ENCODE assay signal across 13 cellular contexts in the genomic region with DNA sequence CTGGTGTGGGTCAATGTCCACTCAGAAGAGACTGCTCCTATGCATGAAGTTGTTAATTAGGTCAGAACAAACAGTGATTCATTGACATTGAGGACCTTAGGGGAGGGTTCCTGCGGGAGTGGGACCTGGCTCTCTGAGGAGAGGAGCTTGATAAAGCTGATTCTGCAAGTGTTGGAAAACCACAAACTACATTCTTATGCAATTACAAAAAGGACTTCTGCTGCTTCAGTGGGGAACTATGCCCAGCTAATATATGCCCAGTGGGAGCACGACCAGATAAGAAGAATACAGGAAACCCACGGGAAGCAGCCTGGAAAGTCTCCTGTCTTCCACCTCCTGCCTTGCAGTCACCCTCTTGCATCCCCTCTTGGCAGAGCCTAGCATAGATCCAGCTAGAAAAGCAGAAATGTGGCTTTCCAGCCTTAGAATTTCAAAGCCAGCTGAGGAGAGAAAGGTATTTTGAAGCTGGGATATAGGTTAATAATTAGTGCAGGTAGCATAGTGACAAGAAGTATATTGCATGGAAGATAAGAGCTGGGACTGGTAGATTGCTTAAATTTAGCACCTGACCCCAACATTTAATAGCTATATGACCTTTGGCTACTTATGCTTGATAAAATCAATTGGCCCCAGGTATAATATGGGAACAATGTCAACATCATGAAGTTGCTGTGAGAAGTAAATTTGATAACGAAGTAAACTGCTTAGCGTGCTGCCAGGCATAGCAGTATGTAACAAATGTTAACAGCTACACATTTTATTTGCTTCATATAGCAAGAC.
DNase-seq lines count a peak whose midpoint lies in the region; ATAC-seq and TF ChIP-seq lines count a peak whose summit lies in the region.
"Had no signal": no experiment of that assay in that cellular context is flagged by ENCODE, and none has a peak within 500 bp of the region (broad histone marks: within the 10 kb centered on the region; RNA-seq: fewer than 3 reads in every experiment).

No MANE protein-coding gene starts in this region.

- no peak for TF ChIP-seq CTCF in C4-2B (conservative IDR thresholded peaks at IDR 0.05)
- TF ChIP-seq CTCF in astrocyte of the cerebellum (IDR thresholded peaks at IDR 0.05; ENCODE audit: low read depth, low read length, missing control alignments) = no peak

- in situ Hi-C loops in astrocyte of the cerebellum (cut with HindIII; ENCODE audit: low sequenced_read_pairs) = no loop called here
- in situ Hi-C loops in KBM-7 (cut with MboI; ENCODE audit: low pct_unique_long_range_greater_than_20kb, low sequenced_read_pairs) = no loop called here

- DNase-seq in Kasumi-1 (lab: John Stamatoyannopoulos, UW) = peak; percentile 55 to 75
- peak; percentile 23 for DNase-seq in astrocyte of the cerebellum (ENCODE audit: low read depth)
- peak; percentile 11 for DNase-seq in left kidney (ENCODE audit: low read depth, low spot score)
- DNase-seq in KBM-7 = no peak
- DNase-seq in activated T-cell treated with anti-CD3 and anti-CD28 coated beads for 4 hours = no peak
- DNase-seq in stimulated activated CD4-positive, alpha-beta T cell treated with anti-CD3 and anti-CD28 coated beads, Interleukin-4, amount 100 ng/mL, for 4 hours = no peak
- DNase-seq: activated CD8-positive, alpha-beta T cell treated with anti-CD3 and anti-CD28 coated beads, Interleukin-2, amount 10 ng/mL, durations not matched to agents 7 days and 5 days; DND-41; lower lobe of right lung had no signal

- peak overlapping the region; percentile 74; the same call in 1 of the 2 replicates for H3K27ac ChIP-seq in C4-2B
- H3K27ac ChIP-seq: gastroesophageal sphincter, lower lobe of right lung had no signal

- ATAC-seq in GM19463 (IDR thresholded peaks at IDR 0.05; ENCODE audit: unreplicated experiment) = no peak
- ATAC-seq: activated CD8-positive, alpha-beta T cell treated with anti-CD3 and anti-CD28 coated beads, Interleukin-2, amount 10 ng/mL, durations not matched to agents 7 days and 5 days; activated naive CD4-positive, alpha-beta T cell treated with anti-CD3 and anti-CD28 coated beads, Interleukin-2, amount 50 U/mL, for 72 hours; gastroesophageal sphincter had no signal

- H3K4me3 ChIP-seq in astrocyte of the cerebellum (ENCODE audit: low read depth, low read length) = no peak overlapping the region
- H3K4me3 ChIP-seq: gastroesophageal sphincter, lower lobe of right lung had no signal

Comparison
In these comparisons a context has a peak if more than half of its experiments do, and no peak if none do; other contexts are left out.
1. DNase-seq: peak in Kasumi-1 (2 of 2), astrocyte of the cerebellum (single experiment) and left kidney (single experiment); none in KBM-7 (single experiment), activated T-cell treated with anti-CD3 and anti-CD28 coated beads for 4 hours (single experiment) and stimulated activated CD4-positive, alpha-beta T cell treated with anti-CD3 and anti-CD28 coated beads, Interleukin-4, amount 100 ng/mL, for 4 hours (0 of 2).